23 cellular contexts compared by ENCODE assay signal in the genomic region with DNA sequence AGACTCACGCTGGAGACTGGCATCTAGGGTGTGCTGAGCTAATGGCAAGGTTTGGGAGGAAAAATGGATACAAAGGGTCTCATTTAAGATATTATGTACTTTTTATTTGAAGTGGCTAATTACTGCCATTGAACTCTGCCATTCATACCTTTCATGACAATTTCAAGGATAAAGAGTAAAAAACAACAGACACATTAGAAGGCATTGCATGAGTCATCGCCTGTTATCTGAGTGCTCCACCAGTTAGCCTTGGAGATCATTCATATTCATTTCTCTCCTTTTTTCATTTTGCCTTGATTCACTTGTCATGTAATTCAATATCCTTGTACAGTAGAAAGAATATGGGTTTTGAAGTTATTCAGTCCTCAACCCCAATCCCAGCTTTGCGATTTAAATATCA.
DNase-seq lines count a peak whose midpoint lies in the region; FAIRE-seq and TF ChIP-seq lines count a peak whose summit lies in the region.
"Had no signal": no experiment of that assay in that cellular context is flagged by ENCODE, and none has a peak within 500 bp of the region (broad histone marks: within the 10 kb centered on the region; RNA-seq: fewer than 3 reads in every experiment).

No MANE protein-coding gene starts in this region.

- H3K56ac ChIP-seq in H9 (ENCODE audit: insufficient read length, low read depth, low read length) = no peak overlapping the region

- H4K91ac ChIP-seq in H9 (ENCODE audit: insufficient read length, low read depth, low read length) = no peak overlapping the region

- no peak overlapping the region for H2AFZ ChIP-seq in H9 (ENCODE audit: low read length)

- 0 out of 2 replicates have a peak, but pooled peaks cover 5% of the 10 kb centered on the region for H3K4me1 ChIP-seq in H9 (ENCODE audit: insufficient read depth, low read length)
- H3K4me1 ChIP-seq: esophagus muscularis mucosa had no signal

- no peaks in the 10 kb centered on the region for H3K9me3 Mint-ChIP-seq in H9
- H3K9me3 Mint-ChIP-seq: WTC11 had no signal

- no peaks in the 10 kb centered on the region for H3K36me3 Mint-ChIP-seq in H9 (ENCODE audit: insufficient read depth in 1 of 3, low read depth in 3 of 3)
- H3K36me3 Mint-ChIP-seq: CD14-positive monocyte; stimulated activated effector memory CD8-positive, alpha-beta T cell treated with anti-CD3 and anti-CD28 coated beads, Interleukin-12 subunit alpha, Interleukin-12 subunit beta, amount 100 ng/mL, for 72 hours; WTC11 had no signal

- no peak overlapping the region for H2BK5ac ChIP-seq in H9 (ENCODE audit: insufficient read length, low read length)

- H3K18ac ChIP-seq in H9 (ENCODE audit: insufficient read length, low read depth, low read length) = no peak overlapping the region

- no peaks in the 10 kb centered on the region for H3K27me3 ChIP-seq in H9 (ENCODE audit: insufficient read depth, low read length)
- H3K27me3 ChIP-seq: esophagus muscularis mucosa had no signal

- FAIRE-seq in RCC 7860 (lab: Jason Lieb, UNC) = no peak

- no peaks in the 10 kb centered on the region for H4K20me1 ChIP-seq in H9 (ENCODE audit: control insufficient read depth, insufficient read depth, insufficient read length)

- H3K79me2 ChIP-seq in H9 (ENCODE audit: insufficient read depth, low read length) = no peaks in the 10 kb centered on the region

- TF ChIP-seq CTCF in retinal pigment epithelial cell (conservative IDR thresholded peaks at IDR 0.05; ENCODE audit: low read depth, low read length) (no peak), H9 (conservative IDR thresholded peaks at IDR 0.05) (no peak)

- in situ Hi-C loops in G401 (cut with HindIII; ENCODE audit: low sequenced_read_pairs) = no loop called here

- H4K5ac ChIP-seq in H9 (ENCODE audit: insufficient read length, low read depth, low read length) = no peak overlapping the region

- H3K9ac ChIP-seq in H9 (ENCODE audit: extremely low read depth, insufficient read length, low read length) = no peak overlapping the region
- H3K9ac ChIP-seq: KMS-11 had no signal

- DNase-seq in NCI-H2171 treated with DMSO at 0.1 percent for 48 hours (lab: John Stamatoyannopoulos, UW) (peak; percentile 60), NCI-H2171 (lab: John Stamatoyannopoulos, UW) (no peak), NCI-H146 (lab: John Stamatoyannopoulos, UW) (peak; percentile 85), RCC 7860 (ENCODE audit: low spot score) (peak; percentile 8), retinal pigment epithelial cell (ENCODE audit: low read depth) (peak; percentile 14), G401 (ENCODE audit: low spot score) (no peak), H9 (no peak)
- DNase-seq in activated effector memory CD4-positive, alpha-beta T cell treated with anti-CD3 and anti-CD28 coated beads, Interleukin-2, amount 50 U/mL, for 16 hours = no peak
- DNase-seq: 8988T; activated CD8-positive, alpha-beta T cell treated with anti-CD3 and anti-CD28 coated beads for 36 hours; activated naive CD8-positive, alpha-beta T cell treated with anti-CD3 and anti-CD28 coated beads, Interleukin-2, amount 50 U/mL, for 24 hours; DMS79; glutamatergic neuron; H7; left ventricle myocardium superior; NCI-H1048; NCI-H524 had no signal

- no peak overlapping the region for H3T11ph ChIP-seq in H9 (ENCODE audit: low read length)

- no peak overlapping the region for H3K14ac ChIP-seq in H9 (ENCODE audit: insufficient read depth, low read length)

- H2BK120ac ChIP-seq in H9 (ENCODE audit: low read depth, low read length, poor library complexity, severe bottlenecking) = no peak overlapping the region

- H3K23ac ChIP-seq in H9 (ENCODE audit: insufficient read length, low read depth, low read length) = no peak overlapping the region

- no peak overlapping the region for H3K4ac ChIP-seq in H9 (ENCODE audit: low read depth, low read length)

- H3K27ac ChIP-seq in H9 (ENCODE audit: insufficient read length, low read depth, low read length) = no peak overlapping the region
- H3K27ac ChIP-seq: esophagus muscularis mucosa, KMS-11 had no signal

- H2BK20ac ChIP-seq in H9 (ENCODE audit: low read depth, low read length, poor library complexity, severe bottlenecking) = no peak overlapping the region

- no peak overlapping the region for H3K4me3 Mint-ChIP-seq in H9
- H3K4me3 Mint-ChIP-seq: activated CD8-positive, alpha-beta T cell treated with anti-CD3 and anti-CD28 coated beads for 36 hours; activated naive CD8-positive, alpha-beta T cell treated with anti-CD3 and anti-CD28 coated beads, Interleukin-2, amount 50 U/mL, for 24 hours; CD14-positive monocyte; stimulated activated effector memory CD8-positive, alpha-beta T cell treated with anti-CD3 and anti-CD28 coated beads, Interleukin-12 subunit alpha, Interleukin-12 subunit beta, amount 100 ng/mL, for 72 hours; T-helper 2 cell treated with Interferon-gamma antibody and Interleukin-4, amounts not matched to agents 5 μg/mL and 100 μg/mL, for 36 hours; WTC11 had no signal

- no peak overlapping the region for H2BK15ac ChIP-seq in H9 (ENCODE audit: low read depth, low read length)

- no peaks in the 10 kb centered on the region for H3K23me2 ChIP-seq in H9 (ENCODE audit: insufficient read length, low read depth, low read length, poor library complexity, severe bottlenecking)

- no peak overlapping the region for H2AK5ac ChIP-seq in H9 (ENCODE audit: insufficient read length, low read length)

- H3K79me1 ChIP-seq in H9 (ENCODE audit: insufficient read depth, low read depth, low read length, poor library complexity, severe bottlenecking) = no peaks in the 10 kb centered on the region

- no peaks in the 10 kb centered on the region for H3K27me3 Mint-ChIP-seq in H9 (ENCODE audit: low read depth)
- H3K27me3 Mint-ChIP-seq: activated CD8-positive, alpha-beta T cell treated with anti-CD3 and anti-CD28 coated beads for 36 hours; activated naive CD8-positive, alpha-beta T cell treated with anti-CD3 and anti-CD28 coated beads, Interleukin-2, amount 50 U/mL, for 24 hours had no signal

- H4K8ac ChIP-seq in H9 (replicated peaks; ENCODE audit: insufficient read length, low read depth, low read length) = no peak overlapping the region

- H2BK12ac ChIP-seq in H9 (ENCODE audit: insufficient read length, low read depth, low read length) = no peak overlapping the region

- WGBS in H9 (ENCODE audit: extremely low coverage, insufficient read length, low lambda C conversion rate) = no CpG with 5 or more reads among the region's 3 CpGs

- H3K4me1 Mint-ChIP-seq in H9 = peaks cover 10 to 15% of the 10 kb centered on the region in 2 experiments; a peak in 3 of 4 replicates
- H3K4me1 Mint-ChIP-seq: activated naive CD8-positive, alpha-beta T cell treated with anti-CD3 and anti-CD28 coated beads, Interleukin-2, amount 50 U/mL, for 24 hours; CD14-positive monocyte; stimulated activated effector memory CD8-positive, alpha-beta T cell treated with anti-CD3 and anti-CD28 coated beads, Interleukin-12 subunit alpha, Interleukin-12 subunit beta, amount 100 ng/mL, for 72 hours had no signal

- H3K9me3 ChIP-seq in H9 (ENCODE audit: control insufficient read depth, low read depth, low read length) = no peaks in the 10 kb centered on the region
- H3K9me3 ChIP-seq: esophagus muscularis mucosa had no signal

- no peak overlapping the region for H3K4me2 ChIP-seq in H9 (ENCODE audit: insufficient read depth, insufficient read length, low read length)
- H3K4me2 ChIP-seq: KMS-11 had no signal

- peak overlapping the region in 1 of 3 experiments; percentile 21; a peak in 1 of 7 replicates for H3K27ac Mint-ChIP-seq in H9
- H3K27ac Mint-ChIP-seq: activated CD8-positive, alpha-beta T cell treated with anti-CD3 and anti-CD28 coated beads for 36 hours; activated naive CD8-positive, alpha-beta T cell treated with anti-CD3 and anti-CD28 coated beads, Interleukin-2, amount 50 U/mL, for 24 hours; CD14-positive monocyte; stimulated activated effector memory CD8-positive, alpha-beta T cell treated with anti-CD3 and anti-CD28 coated beads, Interleukin-12 subunit alpha, Interleukin-12 subunit beta, amount 100 ng/mL, for 72 hours; T-helper 2 cell treated with Interferon-gamma antibody and Interleukin-4, amounts not matched to agents 5 μg/mL and 100 μg/mL, for 36 hours; WTC11 had no signal

- H3K4me3 ChIP-seq in retinal pigment epithelial cell (ENCODE audit: low read length) = no peak overlapping the region
- H3K4me3 ChIP-seq: esophagus muscularis mucosa had no signal

Comparison
In these comparisons a context has a peak if more than half of its experiments do, and no peak if none do; other contexts are left out.
1. DNase-seq: peak in NCI-H2171 treated with DMSO at 0.1 percent for 48 hours (single experiment), NCI-H146 (single experiment), RCC 7860 (single experiment) and retinal pigment epithelial cell (single experiment); none in NCI-H2171 (single experiment), G401 (single experiment), activated effector memory CD4-positive, alpha-beta T cell treated with anti-CD3 and anti-CD28 coated beads, Interleukin-2, amount 50 U/mL, for 16 hours (single experiment) and H9 (single experiment).